Comparison of ENCODE assay signal across 1 cellular context in the genomic region with DNA sequence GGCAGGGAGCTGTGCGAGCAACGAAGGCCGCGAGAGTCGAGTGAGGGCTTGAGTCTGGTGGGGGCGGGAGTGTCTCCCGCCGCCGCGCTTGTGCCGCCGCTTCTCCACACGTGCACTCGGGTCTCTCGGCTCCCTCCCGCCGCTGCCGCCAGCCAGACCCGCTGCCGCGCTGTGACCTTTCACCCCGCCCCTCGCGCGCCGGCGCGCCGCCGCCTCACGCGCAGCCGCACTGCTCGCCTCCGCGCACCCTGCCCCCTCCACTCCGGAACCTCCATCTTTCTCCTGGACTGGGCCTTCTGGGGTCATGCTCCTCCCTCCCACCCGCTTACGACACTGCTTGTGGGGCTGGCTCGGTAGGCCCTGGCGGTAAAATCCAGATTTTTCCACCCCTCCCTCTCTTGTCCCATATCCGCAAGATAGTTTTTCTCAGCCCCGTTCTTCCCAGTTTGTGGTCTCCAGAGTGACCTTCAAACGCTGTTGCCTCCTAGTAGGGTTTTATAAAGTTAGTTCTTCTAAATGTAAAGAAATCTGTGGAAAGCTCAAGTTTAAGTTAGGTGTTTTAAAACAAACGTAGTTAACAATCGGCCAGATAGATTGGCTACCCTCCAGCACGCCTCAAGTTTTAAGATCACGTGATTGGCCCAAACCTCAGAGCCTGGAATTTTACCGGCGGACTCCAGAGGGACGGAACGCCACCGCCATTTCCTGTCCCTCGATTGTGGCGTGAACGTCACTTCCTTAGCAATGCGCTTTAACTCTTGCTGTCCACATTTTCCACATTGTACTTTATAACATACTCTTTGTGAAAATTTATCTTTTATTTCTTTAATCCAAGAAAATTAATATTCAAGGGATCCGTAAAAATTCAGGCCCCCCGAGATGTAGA.
TF ChIP-seq lines count a peak whose summit lies in the region.

A gene (minus strand): TSS at position 181 of the 886 bp plus-strand sequence. CDS start 300 bp downstream, outside the sequence.

TF ChIP-seq in K562, 482 proteins besides CTCF, POLR2A, EP300 and RAD21 (continued from another document and continues in another):
- TF ChIP-seq, protein P1, sequence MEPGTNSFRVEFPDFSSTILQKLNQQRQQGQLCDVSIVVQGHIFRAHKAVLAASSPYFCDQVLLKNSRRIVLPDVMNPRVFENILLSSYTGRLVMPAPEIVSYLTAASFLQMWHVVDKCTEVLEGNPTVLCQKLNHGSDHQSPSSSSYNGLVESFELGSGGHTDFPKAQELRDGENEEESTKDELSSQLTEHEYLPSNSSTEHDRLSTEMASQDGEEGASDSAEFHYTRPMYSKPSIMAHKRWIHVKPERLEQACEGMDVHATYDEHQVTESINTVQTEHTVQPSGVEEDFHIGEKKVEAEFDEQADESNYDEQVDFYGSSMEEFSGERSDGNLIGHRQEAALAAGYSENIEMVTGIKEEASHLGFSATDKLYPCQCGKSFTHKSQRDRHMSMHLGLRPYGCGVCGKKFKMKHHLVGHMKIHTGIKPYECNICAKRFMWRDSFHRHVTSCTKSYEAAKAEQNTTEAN (CRISPR knock-in tag; IDR thresholded peaks at IDR 0.05): no peak
- TF ChIP-seq EWSR1 (IDR thresholded peaks at IDR 0.05; ENCODE audit: borderline replicate concordance, low read depth, partially characterized antibody): no peak
- no peak for TF ChIP-seq NCOA4 (IDR thresholded peaks at IDR 0.05; ENCODE audit: partially characterized antibody)
- no peak for TF ChIP-seq OTX1 (CRISPR knock-in tag; IDR thresholded peaks at IDR 0.05)
- 0 out of 2 replicates have a peak, but pooled peaks have one; percentile 17 for TF ChIP-seq ZKSCAN1 (IDR thresholded peaks at IDR 0.05; ENCODE audit: low read depth, low read length)
- TF ChIP-seq ZNF79 (CRISPR knock-in tag; IDR thresholded peaks at IDR 0.05; ENCODE audit: low read depth): no peak
- no peak for TF ChIP-seq SETDB1 (IDR thresholded peaks at IDR 0.05; ENCODE audit: low read length)
- TF ChIP-seq, protein P2, sequence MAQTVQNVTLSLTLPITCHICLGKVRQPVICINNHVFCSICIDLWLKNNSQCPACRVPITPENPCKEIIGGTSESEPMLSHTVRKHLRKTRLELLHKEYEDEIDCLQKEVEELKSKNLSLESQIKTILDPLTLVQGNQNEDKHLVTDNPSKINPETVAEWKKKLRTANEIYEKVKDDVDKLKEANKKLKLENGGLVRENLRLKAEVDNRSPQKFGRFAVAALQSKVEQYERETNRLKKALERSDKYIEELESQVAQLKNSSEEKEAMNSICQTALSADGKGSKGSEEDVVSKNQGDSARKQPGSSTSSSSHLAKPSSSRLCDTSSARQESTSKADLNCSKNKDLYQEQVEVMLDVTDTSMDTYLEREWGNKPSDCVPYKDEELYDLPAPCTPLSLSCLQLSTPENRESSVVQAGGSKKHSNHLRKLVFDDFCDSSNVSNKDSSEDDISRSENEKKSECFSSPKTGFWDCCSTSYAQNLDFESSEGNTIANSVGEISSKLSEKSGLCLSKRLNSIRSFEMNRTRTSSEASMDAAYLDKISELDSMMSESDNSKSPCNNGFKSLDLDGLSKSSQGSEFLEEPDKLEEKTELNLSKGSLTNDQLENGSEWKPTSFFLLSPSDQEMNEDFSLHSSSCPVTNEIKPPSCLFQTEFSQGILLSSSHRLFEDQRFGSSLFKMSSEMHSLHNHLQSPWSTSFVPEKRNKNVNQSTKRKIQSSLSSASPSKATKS (CRISPR knock-in tag; IDR thresholded peaks at IDR 0.05): no peak
- TF ChIP-seq RBM34 (IDR thresholded peaks at IDR 0.05; ENCODE audit: borderline replicate concordance, insufficient read depth, low read length): no peak
- no peak for TF ChIP-seq TBL1XR1 (IDR thresholded peaks at IDR 0.05; ENCODE audit: low read length in 2 of 2)
- no peak; the same call in 1 of the 2 replicates for TF ChIP-seq ELF2 (CRISPR knock-in tag; IDR thresholded peaks at IDR 0.05)
- TF ChIP-seq ZNF133 (CRISPR knock-in tag; IDR thresholded peaks at IDR 0.05): no peak
- no peak for TF ChIP-seq CREBBP (IDR thresholded peaks at IDR 0.05; ENCODE audit: low read depth, low read length)
- no peak for TF ChIP-seq GABPB2 (CRISPR knock-in tag; conservative IDR thresholded peaks at IDR 0.05)
- no peak for TF ChIP-seq BDP1 (IDR thresholded peaks at IDR 0.05; ENCODE audit: insufficient read depth, insufficient read length)
- peak; percentile 76 to 78; a peak in 2 of 4 replicates for TF ChIP-seq MAZ (CRISPR knock-in tag; conservative IDR thresholded peaks at IDR 0.05 in 1 of 2, IDR thresholded peaks at IDR 0.05 in 1 of 2)
- TF ChIP-seq SMARCA5 (IDR thresholded peaks at IDR 0.05): no peak
- TF ChIP-seq ZNF143 (CRISPR knock-in tag; IDR thresholded peaks at IDR 0.05): no peak
- TF ChIP-seq BCOR (IDR thresholded peaks at IDR 0.05): no peak
- no peak for TF ChIP-seq SMC3 (conservative IDR thresholded peaks at IDR 0.05; ENCODE audit: insufficient read depth, low read depth, low read length)
- TF ChIP-seq, protein P3, sequence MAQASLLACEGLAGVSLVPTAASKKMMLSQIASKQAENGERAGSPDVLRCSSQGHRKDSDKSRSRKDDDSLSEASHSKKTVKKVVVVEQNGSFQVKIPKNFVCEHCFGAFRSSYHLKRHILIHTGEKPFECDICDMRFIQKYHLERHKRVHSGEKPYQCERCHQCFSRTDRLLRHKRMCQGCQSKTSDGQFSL (CRISPR knock-in tag; IDR thresholded peaks at IDR 0.05): no peak
- TF ChIP-seq, protein P3 (tag; IDR thresholded peaks at IDR 0.05): no peak
- peak; percentile 77 for TF ChIP-seq SUPT5H (IDR thresholded peaks at IDR 0.05)
- no peak for TF ChIP-seq TCF7L2 (IDR thresholded peaks at IDR 0.05; ENCODE audit: low read depth, low read length)
- TF ChIP-seq PCBP1 (IDR thresholded peaks at IDR 0.05; ENCODE audit: low read depth, low read length, poor library complexity, severe bottlenecking): peak; percentile 55
- TF ChIP-seq FIP1L1 (IDR thresholded peaks at IDR 0.05; ENCODE audit: low read depth, low read length, poor library complexity, severe bottlenecking): peak; percentile 53
- TF ChIP-seq, protein P4, sequence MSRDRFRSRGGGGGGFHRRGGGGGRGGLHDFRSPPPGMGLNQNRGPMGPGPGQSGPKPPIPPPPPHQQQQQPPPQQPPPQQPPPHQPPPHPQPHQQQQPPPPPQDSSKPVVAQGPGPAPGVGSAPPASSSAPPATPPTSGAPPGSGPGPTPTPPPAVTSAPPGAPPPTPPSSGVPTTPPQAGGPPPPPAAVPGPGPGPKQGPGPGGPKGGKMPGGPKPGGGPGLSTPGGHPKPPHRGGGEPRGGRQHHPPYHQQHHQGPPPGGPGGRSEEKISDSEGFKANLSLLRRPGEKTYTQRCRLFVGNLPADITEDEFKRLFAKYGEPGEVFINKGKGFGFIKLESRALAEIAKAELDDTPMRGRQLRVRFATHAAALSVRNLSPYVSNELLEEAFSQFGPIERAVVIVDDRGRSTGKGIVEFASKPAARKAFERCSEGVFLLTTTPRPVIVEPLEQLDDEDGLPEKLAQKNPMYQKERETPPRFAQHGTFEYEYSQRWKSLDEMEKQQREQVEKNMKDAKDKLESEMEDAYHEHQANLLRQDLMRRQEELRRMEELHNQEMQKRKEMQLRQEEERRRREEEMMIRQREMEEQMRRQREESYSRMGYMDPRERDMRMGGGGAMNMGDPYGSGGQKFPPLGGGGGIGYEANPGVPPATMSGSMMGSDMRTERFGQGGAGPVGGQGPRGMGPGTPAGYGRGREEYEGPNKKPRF (IDR thresholded peaks at IDR 0.05; ENCODE audit: low read depth, low read length): no peak
- no peak; the same call in 1 of the 2 replicates for TF ChIP-seq PHF21A (IDR thresholded peaks at IDR 0.05; ENCODE audit: borderline replicate concordance, low read depth)
- TF ChIP-seq, protein P5, sequence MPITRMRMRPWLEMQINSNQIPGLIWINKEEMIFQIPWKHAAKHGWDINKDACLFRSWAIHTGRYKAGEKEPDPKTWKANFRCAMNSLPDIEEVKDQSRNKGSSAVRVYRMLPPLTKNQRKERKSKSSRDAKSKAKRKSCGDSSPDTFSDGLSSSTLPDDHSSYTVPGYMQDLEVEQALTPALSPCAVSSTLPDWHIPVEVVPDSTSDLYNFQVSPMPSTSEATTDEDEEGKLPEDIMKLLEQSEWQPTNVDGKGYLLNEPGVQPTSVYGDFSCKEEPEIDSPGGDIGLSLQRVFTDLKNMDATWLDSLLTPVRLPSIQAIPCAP (CRISPR knock-in tag; IDR thresholded peaks at IDR 0.05; ENCODE audit: borderline replicate concordance): no peak
- TF ChIP-seq, protein P6, sequence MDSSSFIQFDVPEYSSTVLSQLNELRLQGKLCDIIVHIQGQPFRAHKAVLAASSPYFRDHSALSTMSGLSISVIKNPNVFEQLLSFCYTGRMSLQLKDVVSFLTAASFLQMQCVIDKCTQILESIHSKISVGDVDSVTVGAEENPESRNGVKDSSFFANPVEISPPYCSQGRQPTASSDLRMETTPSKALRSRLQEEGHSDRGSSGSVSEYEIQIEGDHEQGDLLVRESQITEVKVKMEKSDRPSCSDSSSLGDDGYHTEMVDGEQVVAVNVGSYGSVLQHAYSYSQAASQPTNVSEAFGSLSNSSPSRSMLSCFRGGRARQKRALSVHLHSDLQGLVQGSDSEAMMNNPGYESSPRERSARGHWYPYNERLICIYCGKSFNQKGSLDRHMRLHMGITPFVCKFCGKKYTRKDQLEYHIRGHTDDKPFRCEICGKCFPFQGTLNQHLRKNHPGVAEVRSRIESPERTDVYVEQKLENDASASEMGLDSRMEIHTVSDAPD (CRISPR knock-in tag; IDR thresholded peaks at IDR 0.05): no peak
- TF ChIP-seq, protein P7, sequence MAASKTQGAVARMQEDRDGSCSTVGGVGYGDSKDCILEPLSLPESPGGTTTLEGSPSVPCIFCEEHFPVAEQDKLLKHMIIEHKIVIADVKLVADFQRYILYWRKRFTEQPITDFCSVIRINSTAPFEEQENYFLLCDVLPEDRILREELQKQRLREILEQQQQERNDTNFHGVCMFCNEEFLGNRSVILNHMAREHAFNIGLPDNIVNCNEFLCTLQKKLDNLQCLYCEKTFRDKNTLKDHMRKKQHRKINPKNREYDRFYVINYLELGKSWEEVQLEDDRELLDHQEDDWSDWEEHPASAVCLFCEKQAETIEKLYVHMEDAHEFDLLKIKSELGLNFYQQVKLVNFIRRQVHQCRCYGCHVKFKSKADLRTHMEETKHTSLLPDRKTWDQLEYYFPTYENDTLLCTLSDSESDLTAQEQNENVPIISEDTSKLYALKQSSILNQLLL (CRISPR knock-in tag; IDR thresholded peaks at IDR 0.05; ENCODE audit: borderline replicate concordance): no peak
- no peak for TF ChIP-seq TGIF2 (CRISPR knock-in tag; IDR thresholded peaks at IDR 0.05)
- no peak for TF ChIP-seq COPS2 (conservative IDR thresholded peaks at IDR 0.05)
- TF ChIP-seq RBBP5 (IDR thresholded peaks at IDR 0.05; ENCODE audit: borderline replicate concordance, insufficient read depth, low read length, poor library complexity, severe bottlenecking): peak; percentile 76
- peak; percentile 5; the same call in 1 of the 2 replicates for TF ChIP-seq CBX1 (IDR thresholded peaks at IDR 0.05; ENCODE audit: low read depth)
- no peak for TF ChIP-seq KAT2B (IDR thresholded peaks at IDR 0.05; ENCODE audit: low read depth, low read length)
- TF ChIP-seq, protein P8, sequence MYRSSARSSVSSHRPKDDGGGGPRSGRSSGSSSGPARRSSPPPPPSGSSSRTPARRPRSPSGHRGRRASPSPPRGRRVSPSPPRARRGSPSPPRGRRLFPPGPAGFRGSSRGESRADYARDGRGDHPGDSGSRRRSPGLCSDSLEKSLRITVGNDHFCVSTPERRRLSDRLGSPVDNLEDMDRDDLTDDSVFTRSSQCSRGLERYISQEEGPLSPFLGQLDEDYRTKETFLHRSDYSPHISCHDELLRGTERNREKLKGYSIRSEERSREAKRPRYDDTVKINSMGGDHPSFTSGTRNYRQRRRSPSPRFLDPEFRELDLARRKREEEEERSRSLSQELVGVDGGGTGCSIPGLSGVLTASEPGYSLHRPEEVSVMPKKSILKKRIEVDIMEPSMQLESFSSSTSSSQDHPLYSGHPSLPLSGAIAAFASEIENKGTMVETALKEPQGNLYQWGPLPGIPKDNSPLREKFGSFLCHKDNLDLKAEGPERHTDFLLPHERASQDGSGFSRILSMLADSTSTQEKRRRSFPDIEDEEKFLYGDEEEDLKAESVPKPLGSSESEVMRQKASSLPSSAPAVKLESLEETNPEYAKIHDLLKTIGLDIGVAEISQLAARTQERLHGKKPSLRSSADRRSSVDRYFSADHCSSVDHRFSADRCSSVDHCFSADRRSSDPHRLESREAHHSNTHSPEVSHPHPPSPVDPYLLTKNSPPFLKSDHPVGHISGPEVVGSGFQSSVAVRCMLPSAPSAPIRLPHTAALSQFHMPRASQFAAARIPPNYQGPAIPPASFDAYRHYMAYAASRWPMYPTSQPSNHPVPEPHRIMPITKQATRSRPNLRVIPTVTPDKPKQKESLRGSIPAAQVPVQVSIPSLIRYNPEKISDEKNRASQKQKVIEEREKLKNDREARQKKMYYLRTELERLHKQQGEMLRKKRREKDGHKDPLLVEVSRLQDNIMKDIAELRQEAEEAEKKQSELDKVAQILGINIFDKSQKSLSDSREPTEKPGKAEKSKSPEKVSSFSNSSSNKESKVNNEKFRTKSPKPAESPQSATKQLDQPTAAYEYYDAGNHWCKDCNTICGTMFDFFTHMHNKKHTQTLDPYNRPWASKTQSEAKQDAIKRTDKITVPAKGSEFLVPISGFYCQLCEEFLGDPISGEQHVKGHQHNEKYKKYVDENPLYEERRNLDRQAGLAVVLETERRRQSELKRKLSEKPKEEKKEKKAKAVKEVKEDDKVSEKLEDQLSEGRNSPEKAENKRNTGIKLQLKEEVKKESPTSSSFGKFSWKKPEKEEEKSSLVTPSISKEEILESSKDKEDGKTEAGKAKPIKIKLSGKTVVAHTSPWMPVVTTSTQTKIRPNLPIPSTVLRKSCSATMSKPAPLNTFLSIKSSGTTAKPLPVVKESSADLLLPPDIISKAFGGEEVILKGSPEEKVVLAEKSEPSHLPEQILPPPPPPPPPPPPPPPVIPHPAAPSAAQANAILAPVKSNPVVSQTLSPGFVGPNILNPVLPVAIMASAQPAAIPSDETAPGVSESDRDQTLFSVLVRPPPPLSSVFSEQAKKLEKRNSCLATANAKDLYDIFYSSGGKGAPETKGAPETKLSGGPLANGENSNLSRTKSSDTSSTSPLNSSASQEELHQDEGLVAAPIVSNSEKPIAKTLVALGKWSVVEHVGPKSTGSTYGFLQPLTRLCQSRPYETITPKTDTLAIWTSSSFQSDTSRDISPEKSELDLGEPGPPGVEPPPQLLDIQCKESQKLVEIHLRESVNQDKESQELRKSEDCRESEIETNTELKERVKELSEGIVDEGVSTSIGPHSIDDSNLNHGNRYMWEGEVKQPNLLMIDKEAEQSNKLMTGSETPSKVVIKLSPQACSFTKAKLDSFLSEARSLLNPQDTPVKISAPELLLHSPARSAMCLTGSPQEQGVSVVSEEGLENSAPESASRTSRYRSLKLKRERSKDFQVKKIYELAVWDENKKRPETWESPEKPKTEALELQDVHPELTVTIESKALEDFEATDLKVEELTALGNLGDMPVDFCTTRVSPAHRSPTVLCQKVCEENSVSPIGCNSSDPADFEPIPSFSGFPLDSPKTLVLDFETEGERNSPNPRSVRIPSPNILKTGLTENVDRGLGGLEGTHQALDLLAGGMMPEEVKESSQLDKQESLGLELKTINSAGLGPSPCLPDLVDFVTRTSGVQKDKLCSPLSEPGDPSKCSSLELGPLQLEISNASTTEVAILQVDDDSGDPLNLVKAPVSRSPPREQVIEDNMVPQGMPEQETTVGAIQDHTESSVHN (IDR thresholded peaks at IDR 0.05; ENCODE audit: borderline replicate concordance in 1 of 2, low read depth in 1 of 2): no peak; a peak in 1 of 4 replicates
- no peak for TF ChIP-seq JUN (IDR thresholded peaks at IDR 0.05; ENCODE audit: borderline replicate concordance, low read depth, low read length)
- no peak for TF ChIP-seq JUN (CRISPR knock-in tag; IDR thresholded peaks at IDR 0.05; ENCODE audit: borderline replicate concordance)
- TF ChIP-seq ZNF444 (CRISPR knock-in tag; IDR thresholded peaks at IDR 0.05): no peak
- TF ChIP-seq POLR2G (IDR thresholded peaks at IDR 0.05; ENCODE audit: low read depth, low read length): peak; percentile 89
